In the genomic region with DNA sequence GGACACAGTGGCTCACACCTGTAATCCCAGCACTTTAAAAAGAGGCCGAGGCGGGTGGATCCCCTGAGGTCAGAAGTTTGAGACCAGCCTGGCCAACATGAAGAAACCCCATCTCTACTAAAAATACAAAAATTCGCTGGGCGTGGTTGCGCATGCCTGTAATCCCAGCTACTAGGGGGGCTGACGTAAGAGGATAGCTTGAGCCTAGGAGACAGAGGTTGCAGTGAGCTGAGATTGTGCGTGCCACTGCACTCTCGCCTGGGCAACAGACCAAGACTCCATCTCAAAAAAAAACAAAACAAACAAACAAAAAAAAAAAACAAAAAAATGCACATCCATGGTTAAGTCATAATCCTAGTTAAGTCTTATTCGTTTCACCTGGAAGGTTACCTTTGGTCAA, we compare ENCODE assay signal across 4 cellular contexts. TPM values are rescaled to one million over a fixed set of nuclear protein-coding genes. Genes with fewer than 3 reads are reported as not detected.
"Had no signal": no experiment of that assay in that cellular context is flagged by ENCODE, and none has a peak within 500 bp of the region (broad histone marks: within the 10 kb centered on the region; RNA-seq: fewer than 3 reads in every experiment).

No MANE protein-coding gene starts in this region.

RNA-seq across cellular contexts. Expression of a gene that starts 26.8 kb away (rescaled TPM):
- total RNA-seq: activated T-cell treated with anti-CD3 and anti-CD28 coated beads, Interleukin-2, amount 50 U/mL, for 4 hours; activated T-helper 17 cell treated with anti-CD3 and anti-CD28 coated beads, Interleukin-2, amount 50 U/mL, for 72 hours; cardiac muscle cell; chondrocyte had no signal
- polyA plus RNA-seq: cardiac muscle cell had no signal

RNA-seq across cellular contexts. Expression of a gene that starts 31.5 kb away (rescaled TPM):
- polyA plus RNA-seq: cardiac muscle cell had no signal
